9 cellular contexts compared by ENCODE assay signal in genomic region chr13:51148952-51149573, GRCh38. TPM values are rescaled to one million over a fixed set of nuclear protein-coding genes. Genes with fewer than 3 reads are reported as not detected.
A peak's percentile ranks its signal among the peaks of the same experiment; 100 is the strongest.
DNase-seq lines count a peak whose midpoint lies in the region; ATAC-seq, FAIRE-seq and TF ChIP-seq lines count a peak whose summit lies in the region.
"Had no signal": no experiment of that assay in that cellular context is flagged by ENCODE, and none has a peak within 500 bp of the region (broad histone marks: within the 10 kb centered on the region; RNA-seq: fewer than 3 reads in every experiment).

No MANE protein-coding gene starts in this region.

- H3K79me2 ChIP-seq in K562 (ENCODE audit: control insufficient read depth, insufficient read depth, low read length), result no peaks in the 10 kb centered on the region

- no peak overlapping the region for H3K9ac ChIP-seq in K562 (ENCODE audit: insufficient read depth in 1 of 2, low read depth in 2 of 2, low read length in 2 of 2)
- peak overlapping the region; percentile 57 for H3K9ac ChIP-seq in iPS-20b (ENCODE audit: low read depth, low read length)

- no peak for TF ChIP-seq POLR2A in K562 (conservative IDR thresholded peaks at IDR 0.05)
- no peak for TF ChIP-seq POLR2A in suprapubic skin (IDR thresholded peaks at IDR 0.05)

- H3K9me3 ChIP-seq in K562 (replicated peaks; ENCODE audit: control insufficient read depth, insufficient read depth, low read depth, low read length), result no peaks in the 10 kb centered on the region
- H3K9me3 ChIP-seq in iPS-20b (ENCODE audit: insufficient read depth, low read depth, low read length), result peaks cover 12% of the 10 kb centered on the region
- no peaks in the 10 kb centered on the region for H3K9me3 ChIP-seq in suprapubic skin
- H3K9me3 ChIP-seq: SJCRH30 had no signal

- no peak for TF ChIP-seq EP300 in K562 (IDR thresholded peaks at IDR 0.05; ENCODE audit: low read length)
- no peak for TF ChIP-seq EP300 in suprapubic skin (IDR thresholded peaks at IDR 0.05)

- CTCF ChIA-PET in K562 (lab: Yijun Ruan, JAX; ENCODE audit: low intra/inter-chr PET ratio), result interaction anchor here (0.7 kb wide), 1 partner anchor 23 kb away, joined by 9 read pairs; no protein-coding TSS in a partner anchor

- no peaks in the 10 kb centered on the region for H4K20me1 ChIP-seq in K562 (replicated peaks; ENCODE audit: control insufficient read depth, insufficient read depth, low read length)

- DNase-seq in GM10266 (ENCODE audit: extremely low spot score), result no peak
- DNase-seq in NCI-H1694 (lab: John Stamatoyannopoulos, UW), result peak; percentile 30
- peak in 1 of 4 experiments; percentile 9 for DNase-seq in K562 (ENCODE audit: extremely low read depth in 1 of 4, low spot score in 3 of 4)
- no peak for DNase-seq in suprapubic skin (ENCODE audit: low spot score in 2 of 2)
- DNase-seq in activated CD4-positive, alpha-beta T cell treated with anti-CD3 and anti-CD28 coated beads, Interleukin-2, amount 50 U/mL, for 1 hour, result no peak

- intact Hi-C loops in K562 (cut with micrococcal nuclease), result loop anchor here (2.0 kb wide), 1 partner anchor 138 kb away; no protein-coding TSS in a partner anchor

- H3K27me3 ChIP-seq in K562 (ENCODE audit: control insufficient read depth in 2 of 2, insufficient read depth in 2 of 2, low read length in 2 of 2), result peaks cover 4 to 18% of the 10 kb centered on the region in 2 experiments; a peak in 4 of 5 replicates
- H3K27me3 ChIP-seq in iPS-20b (ENCODE audit: insufficient read depth, low read length), result no peaks in the 10 kb centered on the region
- H3K27me3 ChIP-seq in suprapubic skin, result peaks cover 7% of the 10 kb centered on the region

- H3K4me1 ChIP-seq in K562 (replicated peaks in 1 of 2; ENCODE audit: control insufficient read depth in 2 of 2, insufficient read depth in 2 of 2, low read length in 2 of 2) (no peaks in the 10 kb centered on the region; a peak in 1 of 5 replicates), iPS-20b (ENCODE audit: insufficient read depth, low read length) (peaks cover 40% of the 10 kb centered on the region), suprapubic skin (no peaks in the 10 kb centered on the region)
- H3K4me1 ChIP-seq: SJCRH30 had no signal

- H3K36me3 ChIP-seq in K562 (ENCODE audit: control insufficient read depth, insufficient read depth, low read length), result no peaks in the 10 kb centered on the region
- peaks cover 6% of the 10 kb centered on the region; the same call in 1 of the 2 replicates for H3K36me3 ChIP-seq in iPS-20b (ENCODE audit: insufficient read depth, low read depth, low read length)
- no peaks in the 10 kb centered on the region for H3K36me3 ChIP-seq in suprapubic skin
- H3K36me3 ChIP-seq: SJCRH30 had no signal

- H3K9me1 ChIP-seq in K562 (ENCODE audit: control insufficient read depth, insufficient read depth, low read length), result no peaks in the 10 kb centered on the region

- in situ Hi-C loops in K562 (cut with MboI), result loop anchor here (25.0 kb wide), 1 partner anchor 988 kb away; the partner anchor contains the start of gene NEK5

- no TSS peak for BruUV-seq in K562 (replicated peaks; lab: Mats Ljungman, UMichigan)

- FAIRE-seq in K562 (lab: Jason Lieb, UNC), result no peak

- POLR2A ChIA-PET in K562 (lab: Yijun Ruan, JAX), result no interaction called here

- H3K4me3 ChIP-seq in K562, result no peak overlapping the region
- peak overlapping the region; percentile 31; the same call in 1 of the 2 replicates for H3K4me3 ChIP-seq in iPS-20b (ENCODE audit: low read length)
- H3K4me3 ChIP-seq in suprapubic skin, result no peak overlapping the region
- H3K4me3 ChIP-seq: SJCRH30 had no signal

- TF ChIP-seq RAD21 in K562 (CRISPR knock-in tag; conservative IDR thresholded peaks at IDR 0.05 in 1 of 2, IDR thresholded peaks at IDR 0.05 in 1 of 2), result peak; percentile 54 to 55

- peak; percentile 42; the same call in 1 of the 3 replicates for ATAC-seq in K562
- no peak for ATAC-seq in HG02623 (IDR thresholded peaks at IDR 0.05; ENCODE audit: unreplicated experiment)
- ATAC-seq in HG02763 (IDR thresholded peaks at IDR 0.05; ENCODE audit: unreplicated experiment), result no peak

- H2AFZ ChIP-seq in K562 (ENCODE audit: low read depth, low read length), result no peak overlapping the region

- TF ChIP-seq CTCF in GM10266 (IDR thresholded peaks at IDR 0.05; ENCODE audit: control insufficient read depth, insufficient read depth, low read depth, missing control alignments) (peak; percentile 33), K562 (IDR thresholded peaks at IDR 0.05 in 2 of 3, conservative IDR thresholded peaks at IDR 0.05 in 1 of 3; ENCODE audit: insufficient read depth in 2 of 3, low read depth in 1 of 3, low read length in 3 of 3) (peak in 2 of 3 experiments; percentile 16 to 56; a peak in 4 of 6 replicates), suprapubic skin (IDR thresholded peaks at IDR 0.05) (peak; percentile 7 to 34)

- 0% methylated on average over 2 of the region's 4 CpGs for WGBS in K562 (ENCODE audit: insufficient coverage, low coverage, missing lambda C conversion rate)
- WGBS in suprapubic skin, result 5% methylated on average over 4 of the region's 4 CpGs

- H3K4me2 ChIP-seq in K562 (ENCODE audit: insufficient read depth, low read length), result no peak overlapping the region

- no peak overlapping the region for H3K27ac ChIP-seq in K562 (ENCODE audit: extremely low read depth, low read depth, low read length)
- peak overlapping the region; percentile 50 for H3K27ac ChIP-seq in iPS-20b (ENCODE audit: low read length)
- H3K27ac ChIP-seq in suprapubic skin, result no peak overlapping the region
- H3K27ac ChIP-seq: SJCRH30 had no signal

TF ChIP-seq in K562, 482 proteins besides CTCF, POLR2A, EP300 and RAD21 (continues in another document):
- TF ChIP-seq, protein P1, sequence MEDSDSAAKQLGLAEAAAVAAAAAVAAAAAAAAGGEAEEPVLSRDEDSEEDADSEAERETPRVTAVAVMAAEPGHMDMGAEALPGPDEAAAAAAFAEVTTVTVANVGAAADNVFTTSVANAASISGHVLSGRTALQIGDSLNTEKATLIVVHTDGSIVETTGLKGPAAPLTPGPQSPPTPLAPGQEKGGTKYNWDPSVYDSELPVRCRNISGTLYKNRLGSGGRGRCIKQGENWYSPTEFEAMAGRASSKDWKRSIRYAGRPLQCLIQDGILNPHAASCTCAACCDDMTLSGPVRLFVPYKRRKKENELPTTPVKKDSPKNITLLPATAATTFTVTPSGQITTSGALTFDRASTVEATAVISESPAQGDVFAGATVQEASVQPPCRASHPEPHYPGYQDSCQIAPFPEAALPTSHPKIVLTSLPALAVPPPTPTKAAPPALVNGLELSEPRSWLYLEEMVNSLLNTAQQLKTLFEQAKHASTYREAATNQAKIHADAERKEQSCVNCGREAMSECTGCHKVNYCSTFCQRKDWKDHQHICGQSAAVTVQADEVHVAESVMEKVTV (CRISPR knock-in tag; IDR thresholded peaks at IDR 0.05), result peak; percentile 27; the same call in 1 of the 2 replicates

RNA-seq across cellular contexts. Expression of gene C13orf42, which starts 38.0 kb away (rescaled TPM):
- total RNA-seq in K562 (2011; cell fraction: chromatin; rRNA removed; ENCODE audit: low replicate concordance), result not detected in 2 replicates
- not detected in 2 replicates for total RNA-seq in K562 (2011; cell fraction: nucleolus; rRNA removed)
- total RNA-seq in K562 (2011; cell fraction: nucleoplasm; rRNA removed), result not detected in 2 replicates
- total RNA-seq in K562 (2014; rRNA removed) (0.18 TPM in 1 of 2 replicates, not detected in the other), K562 (2014; rRNA removed; fragmentation: Illumina TruSeq; extraction: Trizol) (not detected in 2 replicates), K562 (2015; rRNA removed; fragmentation: Illumina TruSeq; extraction: Trizol) (not detected in 2 replicates), K562 (2021) (not detected in 2 replicates), suprapubic skin (not detected)
- polyA plus RNA-seq in K562 (2011; rRNA removed) (not detected in 2 replicates), K562 (2014; fragmentation: Illumina TruSeq; extraction: Trizol) (not detected in 2 replicates), K562 (2014; fragmentation: Nextera tagmentation; extraction: Ambion mirVana) (not detected), K562 (2014; rRNA removed) (not detected in 2 replicates)
- not detected in 2 replicates for polyA plus RNA-seq in K562 (2011; cell fraction: cytosol; rRNA removed)
- polyA plus RNA-seq in K562 (2011; cell fraction: nucleus; rRNA removed), result not detected in 2 replicates
- polyA plus RNA-seq in K562 (2012), result 0.12 TPM in 1 of 2 replicates, not detected in the other
- not detected in 2 replicates for polyA minus RNA-seq in K562 (2011; rRNA and poly(A)+ RNA removed)
- not detected in 2 replicates for polyA minus RNA-seq in K562 (2011; cell fraction: cytosol; rRNA and poly(A)+ RNA removed)
- polyA minus RNA-seq in K562 (2011; cell fraction: nucleus; rRNA and poly(A)+ RNA removed), result not detected in 2 replicates
- total RNA-seq: SJCRH30 had no signal
